ENCODE assay signal across 8 cellular contexts in the genomic region with DNA sequence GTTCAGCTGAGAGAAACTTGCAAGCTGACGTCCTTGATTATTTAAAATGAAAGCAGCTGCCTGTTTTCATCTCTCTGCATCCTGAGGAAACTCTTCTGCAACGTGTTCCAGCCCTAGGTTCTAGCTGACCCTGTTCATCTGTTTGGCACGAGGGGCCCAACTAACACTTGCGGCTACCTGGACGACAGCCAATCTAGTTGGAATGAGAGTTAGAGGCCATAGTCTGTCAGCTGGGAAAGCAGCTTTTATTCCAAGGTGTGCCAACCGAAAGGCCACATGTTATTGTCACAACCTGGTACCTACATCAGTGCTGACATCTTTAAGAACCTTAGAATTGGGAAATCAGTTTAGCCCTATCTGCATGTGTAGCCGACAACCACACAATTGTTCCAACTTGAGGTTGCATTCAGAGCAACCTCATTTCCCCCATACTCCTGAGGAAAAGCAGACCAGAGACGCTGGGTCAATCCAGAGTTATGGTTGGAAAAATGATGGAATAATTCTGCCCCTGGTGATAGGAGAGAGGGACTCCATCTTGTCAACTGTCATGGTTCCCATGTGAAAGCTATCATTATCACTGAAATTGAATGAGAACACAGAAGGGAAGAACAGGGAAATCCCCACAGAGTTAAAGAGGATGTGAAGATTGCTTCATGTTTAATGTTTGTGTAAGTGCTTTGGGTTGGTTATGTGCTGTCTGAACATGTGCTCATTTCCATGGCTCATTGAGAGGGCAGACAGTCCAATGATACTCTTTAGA.
A peak's percentile ranks its signal among the peaks of the same experiment; 100 is the strongest.
DNase-seq lines count a peak whose midpoint lies in the region; ATAC-seq and TF ChIP-seq lines count a peak whose summit lies in the region.

No MANE protein-coding gene starts in this region.

- TF ChIP-seq CTCF in fibroblast of villous mesenchyme (IDR thresholded peaks at IDR 0.05; ENCODE audit: insufficient read depth, low read depth, low read length): no peak
- no peak for TF ChIP-seq CTCF in activated CD8-positive, alpha-beta T cell treated with anti-CD3 and anti-CD28 coated beads for 36 hours (IDR thresholded peaks at IDR 0.05)
- TF ChIP-seq CTCF in GM23338 (conservative IDR thresholded peaks at IDR 0.05; ENCODE audit: low read depth in 2 of 2): no peak

- ATAC-seq in GM19463 (IDR thresholded peaks at IDR 0.05; ENCODE audit: unreplicated experiment): peak; percentile 93
- ATAC-seq in HG03457 (IDR thresholded peaks at IDR 0.05; ENCODE audit: unreplicated experiment): peak; percentile 98
- no peak for ATAC-seq in activated CD8-positive, alpha-beta T cell treated with anti-CD3 and anti-CD28 coated beads for 36 hours
- ATAC-seq in GM23338: no peak

- H3K4me2 ChIP-seq in GM23338: no peak overlapping the region

- H3K9me3 Mint-ChIP-seq in activated CD8-positive, alpha-beta T cell treated with anti-CD3 and anti-CD28 coated beads for 36 hours: peaks cover 3% of the 10 kb centered on the region
- H3K9me3 Mint-ChIP-seq in GM23338: no peaks in the 10 kb centered on the region

- intact Hi-C loops in activated CD8-positive, alpha-beta T cell treated with anti-CD3 and anti-CD28 coated beads for 36 hours (cut with micrococcal nuclease): no loop called here

- no peak overlapping the region for H3K27ac ChIP-seq in GM23338 (ENCODE audit: low read depth)

- H3K27ac Mint-ChIP-seq in activated CD8-positive, alpha-beta T cell treated with anti-CD3 and anti-CD28 coated beads for 36 hours: no peak overlapping the region
- H3K27ac Mint-ChIP-seq in GM23338: no peak overlapping the region

- CTCF ChIA-PET in activated CD8-positive, alpha-beta T cell treated with anti-CD3 and anti-CD28 coated beads for 36 hours (lab: Charles Lee): no interaction called here

- H3K4me3 Mint-ChIP-seq in activated CD8-positive, alpha-beta T cell treated with anti-CD3 and anti-CD28 coated beads for 36 hours: no peak overlapping the region
- no peak overlapping the region for H3K4me3 Mint-ChIP-seq in GM23338

- no peaks in the 10 kb centered on the region for H3K4me1 ChIP-seq in GM23338 (ENCODE audit: insufficient read depth)

- H3K79me2 ChIP-seq in GM23338 (replicated peaks; ENCODE audit: insufficient read depth): no peaks in the 10 kb centered on the region

- peaks cover 3% of the 10 kb centered on the region for H3K4me1 Mint-ChIP-seq in activated CD8-positive, alpha-beta T cell treated with anti-CD3 and anti-CD28 coated beads for 36 hours (ENCODE audit: low read depth)
- peaks cover 3% of the 10 kb centered on the region for H3K4me1 Mint-ChIP-seq in GM23338

- no peaks in the 10 kb centered on the region for H3K27me3 ChIP-seq in GM23338 (ENCODE audit: insufficient read depth)

- peaks cover 13% of the 10 kb centered on the region for H3K27me3 Mint-ChIP-seq in activated CD8-positive, alpha-beta T cell treated with anti-CD3 and anti-CD28 coated beads for 36 hours
- H3K27me3 Mint-ChIP-seq in GM23338 (ENCODE audit: insufficient read depth, low read depth, poor library complexity): peaks cover 2% of the 10 kb centered on the region

- H3F3A ChIP-seq in GM23338 (replicated peaks; ENCODE audit: low read depth): no peaks in the 10 kb centered on the region

- POLR2A ChIA-PET in activated CD8-positive, alpha-beta T cell treated with anti-CD3 and anti-CD28 coated beads for 36 hours (lab: Charles Lee): no interaction called here

- no peaks in the 10 kb centered on the region for H4K20me1 ChIP-seq in GM23338 (replicated peaks; ENCODE audit: insufficient read depth)

- H3K36me3 ChIP-seq in GM23338 (ENCODE audit: insufficient read depth): no peaks in the 10 kb centered on the region

- no peaks in the 10 kb centered on the region for H3K36me3 Mint-ChIP-seq in activated CD8-positive, alpha-beta T cell treated with anti-CD3 and anti-CD28 coated beads for 36 hours (ENCODE audit: low read depth)
- no peaks in the 10 kb centered on the region; the same call in 2 of the 3 replicates for H3K36me3 Mint-ChIP-seq in GM23338 (ENCODE audit: low read depth)

- DNase-seq in DMS79 treated with DMSO at 0.1 percent for 48 hours (lab: John Stamatoyannopoulos, UW): peak; percentile 82
- peak; percentile 82 for DNase-seq in fibroblast of villous mesenchyme (ENCODE audit: low read depth)
- DNase-seq in activated CD8-positive, alpha-beta T cell treated with anti-CD3 and anti-CD28 coated beads for 36 hours: no peak
- DNase-seq in midbrain (lab: John Stamatoyannopoulos, UW): no peak
- DNase-seq in activated gamma-delta T cell treated with Interleukin-2 at 50 U/mL for 16 hours: no peak
- DNase-seq in GM23338 (ENCODE audit: low spot score): no peak

- no peak overlapping the region for H2AFZ ChIP-seq in GM23338

- H3K4me3 ChIP-seq in fibroblast of villous mesenchyme (ENCODE audit: low read depth, low read length) (no peak overlapping the region), GM23338 (no peak overlapping the region)

- H3K9me2 ChIP-seq in GM23338 (ENCODE audit: insufficient read depth): no peaks in the 10 kb centered on the region

TF ChIP-seq in GM23338, 12 proteins besides CTCF, POLR2A, EP300 and RAD21 (continues in another document):
- TF ChIP-seq, protein P1, sequence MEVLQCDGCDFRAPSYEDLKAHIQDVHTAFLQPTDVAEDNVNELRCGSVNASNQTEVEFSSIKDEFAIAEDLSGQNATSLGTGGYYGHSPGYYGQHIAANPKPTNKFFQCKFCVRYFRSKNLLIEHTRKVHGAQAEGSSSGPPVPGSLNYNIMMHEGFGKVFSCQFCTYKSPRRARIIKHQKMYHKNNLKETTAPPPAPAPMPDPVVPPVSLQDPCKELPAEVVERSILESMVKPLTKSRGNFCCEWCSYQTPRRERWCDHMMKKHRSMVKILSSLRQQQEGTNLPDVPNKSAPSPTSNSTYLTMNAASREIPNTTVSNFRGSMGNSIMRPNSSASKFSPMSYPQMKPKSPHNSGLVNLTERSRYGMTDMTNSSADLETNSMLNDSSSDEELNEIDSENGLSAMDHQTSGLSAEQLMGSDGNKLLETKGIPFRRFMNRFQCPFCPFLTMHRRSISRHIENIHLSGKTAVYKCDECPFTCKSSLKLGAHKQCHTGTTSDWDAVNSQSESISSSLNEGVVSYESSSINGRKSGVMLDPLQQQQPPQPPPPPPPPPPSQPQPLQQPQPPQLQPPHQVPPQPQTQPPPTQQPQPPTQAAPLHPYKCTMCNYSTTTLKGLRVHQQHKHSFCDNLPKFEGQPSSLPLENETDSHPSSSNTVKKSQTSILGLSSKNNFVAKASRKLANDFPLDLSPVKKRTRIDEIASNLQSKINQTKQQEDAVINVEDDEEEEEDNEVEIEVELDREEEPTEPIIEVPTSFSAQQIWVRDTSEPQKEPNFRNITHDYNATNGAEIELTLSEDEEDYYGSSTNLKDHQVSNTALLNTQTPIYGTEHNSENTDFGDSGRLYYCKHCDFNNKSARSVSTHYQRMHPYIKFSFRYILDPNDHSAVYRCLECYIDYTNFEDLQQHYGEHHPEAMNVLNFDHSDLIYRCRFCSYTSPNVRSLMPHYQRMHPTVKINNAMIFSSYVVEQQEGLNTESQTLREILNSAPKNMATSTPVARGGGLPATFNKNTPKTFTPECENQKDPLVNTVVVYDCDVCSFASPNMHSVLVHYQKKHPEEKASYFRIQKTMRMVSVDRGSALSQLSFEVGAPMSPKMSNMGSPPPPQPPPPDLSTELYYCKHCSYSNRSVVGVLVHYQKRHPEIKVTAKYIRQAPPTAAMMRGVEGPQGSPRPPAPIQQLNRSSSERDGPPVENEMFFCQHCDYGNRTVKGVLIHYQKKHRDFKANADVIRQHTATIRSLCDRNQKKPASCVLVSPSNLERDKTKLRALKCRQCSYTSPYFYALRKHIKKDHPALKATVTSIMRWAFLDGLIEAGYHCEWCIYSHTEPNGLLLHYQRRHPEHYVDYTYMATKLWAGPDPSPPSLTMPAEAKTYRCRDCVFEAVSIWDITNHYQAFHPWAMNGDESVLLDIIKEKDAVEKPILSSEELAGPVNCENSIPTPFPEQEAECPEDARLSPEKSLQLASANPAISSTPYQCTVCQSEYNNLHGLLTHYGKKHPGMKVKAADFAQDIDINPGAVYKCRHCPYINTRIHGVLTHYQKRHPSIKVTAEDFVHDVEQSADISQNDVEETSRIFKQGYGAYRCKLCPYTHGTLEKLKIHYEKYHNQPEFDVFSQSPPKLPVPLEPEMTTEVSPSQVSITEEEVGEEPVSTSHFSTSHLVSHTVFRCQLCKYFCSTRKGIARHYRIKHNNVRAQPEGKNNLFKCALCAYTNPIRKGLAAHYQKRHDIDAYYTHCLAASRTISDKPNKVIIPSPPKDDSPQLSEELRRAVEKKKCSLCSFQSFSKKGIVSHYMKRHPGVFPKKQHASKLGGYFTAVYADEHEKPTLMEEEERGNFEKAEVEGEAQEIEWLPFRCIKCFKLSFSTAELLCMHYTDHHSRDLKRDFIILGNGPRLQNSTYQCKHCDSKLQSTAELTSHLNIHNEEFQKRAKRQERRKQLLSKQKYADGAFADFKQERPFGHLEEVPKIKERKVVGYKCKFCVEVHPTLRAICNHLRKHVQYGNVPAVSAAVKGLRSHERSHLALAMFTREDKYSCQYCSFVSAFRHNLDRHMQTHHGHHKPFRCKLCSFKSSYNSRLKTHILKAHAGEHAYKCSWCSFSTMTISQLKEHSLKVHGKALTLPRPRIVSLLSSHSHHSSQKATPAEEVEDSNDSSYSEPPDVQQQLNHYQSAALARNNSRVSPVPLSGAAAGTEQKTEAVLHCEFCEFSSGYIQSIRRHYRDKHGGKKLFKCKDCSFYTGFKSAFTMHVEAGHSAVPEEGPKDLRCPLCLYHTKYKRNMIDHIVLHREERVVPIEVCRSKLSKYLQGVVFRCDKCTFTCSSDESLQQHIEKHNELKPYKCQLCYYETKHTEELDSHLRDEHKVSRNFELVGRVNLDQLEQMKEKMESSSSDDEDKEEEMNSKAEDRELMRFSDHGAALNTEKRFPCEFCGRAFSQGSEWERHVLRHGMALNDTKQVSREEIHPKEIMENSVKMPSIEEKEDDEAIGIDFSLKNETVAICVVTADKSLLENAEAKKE (CRISPR knock-in tag; IDR thresholded peaks at IDR 0.05): no peak
- TF ChIP-seq NANOG (IDR thresholded peaks at IDR 0.05; ENCODE audit: borderline replicate concordance): no peak
- TF ChIP-seq STAT1 (IDR thresholded peaks at IDR 0.05; ENCODE audit: unreplicated experiment): no peak

Comparison
In these comparisons a context has a peak if more than half of its experiments do, and no peak if none do; other contexts are left out.
1. DNase-seq: peak in DMS79 treated with DMSO at 0.1 percent for 48 hours (single experiment) and fibroblast of villous mesenchyme (single experiment); none in activated CD8-positive, alpha-beta T cell treated with anti-CD3 and anti-CD28 coated beads for 36 hours (single experiment), midbrain (single experiment), activated gamma-delta T cell treated with Interleukin-2 at 50 U/mL for 16 hours (single experiment) and GM23338 (single experiment).
2. ATAC-seq: peak in GM19463 (single experiment) and HG03457 (single experiment); none in activated CD8-positive, alpha-beta T cell treated with anti-CD3 and anti-CD28 coated beads for 36 hours (single experiment) and GM23338 (single experiment).